In genomic region chr7:94391716-94392390, GRCh38 we compare ENCODE assay signal across 7 cellular contexts. TPM values are rescaled to one million over a fixed set of nuclear protein-coding genes. Genes with fewer than 3 reads are reported as not detected.
A peak's percentile ranks its signal among the peaks of the same experiment; 100 is the strongest.
DNase-seq lines count a peak whose midpoint lies in the region; ATAC-seq and TF ChIP-seq lines count a peak whose summit lies in the region.

No MANE protein-coding gene starts in this region.

- H2BK12ac ChIP-seq in H9 (ENCODE audit: insufficient read length, low read depth, low read length): no peak overlapping the region

- no peak overlapping the region for H3T11ph ChIP-seq in H9 (ENCODE audit: low read length)

- no peak overlapping the region for H2BK20ac ChIP-seq in H9 (ENCODE audit: low read depth, low read length, poor library complexity, severe bottlenecking)

- H3K4me2 ChIP-seq in H9 (ENCODE audit: insufficient read depth, insufficient read length, low read length): no peak overlapping the region

- peak overlapping the region; percentile 66 to 97 (median 90) for H3K27ac Mint-ChIP-seq in H9
- peak overlapping the region; percentile 82 for H3K27ac Mint-ChIP-seq in activated T-helper 1 cell treated with anti-CD3 and anti-CD28 coated beads, Interleukin-12 subunit alpha, Interleukin-12 subunit beta, Interleukin-2, Interleukin-4 antibody, amounts not matched to agents 30 ng/mL and 10 ng/mL and 1 ng/mL, durations not matched to agents 14 hours and 24 hours and 36 hours

- H4K8ac ChIP-seq in H9 (replicated peaks; ENCODE audit: insufficient read length, low read depth, low read length): no peak overlapping the region

- no peak for TF ChIP-seq CTCF in H9 (conservative IDR thresholded peaks at IDR 0.05)
- no peak for TF ChIP-seq CTCF in thoracic aorta (IDR thresholded peaks at IDR 0.05)

- no peak overlapping the region for H3K9ac ChIP-seq in H9 (ENCODE audit: extremely low read depth, insufficient read length, low read length)

- H3K27me3 Mint-ChIP-seq in H9 (ENCODE audit: low read depth): peaks cover 8% of the 10 kb centered on the region
- H3K27me3 Mint-ChIP-seq in activated T-helper 1 cell treated with anti-CD3 and anti-CD28 coated beads, Interleukin-12 subunit alpha, Interleukin-12 subunit beta, Interleukin-2, Interleukin-4 antibody, amounts not matched to agents 30 ng/mL and 10 ng/mL and 1 ng/mL, durations not matched to agents 14 hours and 24 hours and 36 hours (ENCODE audit: insufficient read depth): no peaks in the 10 kb centered on the region

- H2BK15ac ChIP-seq in H9 (ENCODE audit: low read depth, low read length): no peak overlapping the region

- H3K36me3 Mint-ChIP-seq in H9 (ENCODE audit: insufficient read depth in 1 of 3, low read depth in 3 of 3): no peaks in the 10 kb centered on the region
- H3K36me3 Mint-ChIP-seq in activated T-helper 1 cell treated with anti-CD3 and anti-CD28 coated beads, Interleukin-12 subunit alpha, Interleukin-12 subunit beta, Interleukin-2, Interleukin-4 antibody, amounts not matched to agents 30 ng/mL and 10 ng/mL and 1 ng/mL, durations not matched to agents 14 hours and 24 hours and 36 hours (ENCODE audit: low read depth): no peaks in the 10 kb centered on the region

- no peak overlapping the region for H2BK5ac ChIP-seq in H9 (ENCODE audit: insufficient read length, low read length)

- H4K20me1 ChIP-seq in H9 (ENCODE audit: control insufficient read depth, insufficient read depth, insufficient read length): no peaks in the 10 kb centered on the region

- no peaks in the 10 kb centered on the region for H3K79me1 ChIP-seq in H9 (ENCODE audit: insufficient read depth, low read depth, low read length, poor library complexity, severe bottlenecking)

- H3K79me2 ChIP-seq in H9 (ENCODE audit: insufficient read depth, low read length): no peaks in the 10 kb centered on the region

- no peak overlapping the region for H2BK120ac ChIP-seq in H9 (ENCODE audit: low read depth, low read length, poor library complexity, severe bottlenecking)

- peak overlapping the region in 1 of 2 experiments; percentile 58; a peak in 2 of 5 replicates for H3K4me3 Mint-ChIP-seq in H9
- H3K4me3 Mint-ChIP-seq in activated T-helper 1 cell treated with anti-CD3 and anti-CD28 coated beads, Interleukin-12 subunit alpha, Interleukin-12 subunit beta, Interleukin-2, Interleukin-4 antibody, amounts not matched to agents 30 ng/mL and 10 ng/mL and 1 ng/mL, durations not matched to agents 14 hours and 24 hours and 36 hours: peak overlapping the region; percentile 74

- no peaks in the 10 kb centered on the region for H3K9me3 Mint-ChIP-seq in H9
- no peaks in the 10 kb centered on the region for H3K9me3 Mint-ChIP-seq in activated T-helper 1 cell treated with anti-CD3 and anti-CD28 coated beads, Interleukin-12 subunit alpha, Interleukin-12 subunit beta, Interleukin-2, Interleukin-4 antibody, amounts not matched to agents 30 ng/mL and 10 ng/mL and 1 ng/mL, durations not matched to agents 14 hours and 24 hours and 36 hours

- no peak overlapping the region for H3K14ac ChIP-seq in H9 (ENCODE audit: insufficient read depth, low read length)

- H3K23me2 ChIP-seq in H9 (ENCODE audit: insufficient read length, low read depth, low read length, poor library complexity, severe bottlenecking): peaks cover 17% of the 10 kb centered on the region

- H3K56ac ChIP-seq in H9 (ENCODE audit: insufficient read length, low read depth, low read length): no peak overlapping the region

- H3K4me3 ChIP-seq in thoracic aorta: peak overlapping the region; percentile 23

- H4K5ac ChIP-seq in H9 (ENCODE audit: insufficient read length, low read depth, low read length): no peak overlapping the region

- intact Hi-C loops in activated T-helper 1 cell treated with anti-CD3 and anti-CD28 coated beads, Interleukin-12 subunit alpha, Interleukin-12 subunit beta, Interleukin-2, Interleukin-4 antibody, amounts not matched to agents 30 ng/mL and 10 ng/mL and 1 ng/mL, durations not matched to agents 14 hours and 24 hours and 36 hours (cut with micrococcal nuclease): loop anchor here (5.0 to 10.0 kb wide), 3 partner anchors 120 to 1160 kb away; partner anchors contain the start of gene VPS50

- H2AFZ ChIP-seq in H9 (ENCODE audit: low read length): no peak overlapping the region

- H3K9me3 ChIP-seq in H9 (ENCODE audit: control insufficient read depth, low read depth, low read length) (no peaks in the 10 kb centered on the region), thoracic aorta (no peaks in the 10 kb centered on the region)

- H3K18ac ChIP-seq in H9 (ENCODE audit: insufficient read length, low read depth, low read length): no peak overlapping the region

- peak; percentile 34 for DNase-seq in H9
- DNase-seq in activated T-helper 1 cell treated with anti-CD3 and anti-CD28 coated beads, Interleukin-12 subunit alpha, Interleukin-12 subunit beta, Interleukin-2, Interleukin-4 antibody, amounts not matched to agents 30 ng/mL and 10 ng/mL and 1 ng/mL, durations not matched to agents 14 hours and 24 hours and 36 hours (ENCODE audit: low spot score): peak; percentile 32
- peak; percentile 45 for DNase-seq in iPS-NIHi7 (ENCODE audit: extremely low spot score)
- DNase-seq in thoracic aorta (ENCODE audit: low spot score): no peak
- DNase-seq in NCI-H1092 treated with DMSO at 0.1 percent for 48 hours (lab: John Stamatoyannopoulos, UW): no peak
- DNase-seq in activated naive CD4-positive, alpha-beta T cell treated with Interleukin-2 at 50 U/mL for 16 hours: no peak
- DNase-seq in NOMO-1 (lab: John Stamatoyannopoulos, UW; ENCODE audit: unreplicated experiment in 2 of 2): no peak

- H3K4me1 ChIP-seq in H9 (ENCODE audit: insufficient read depth, low read length) (peaks cover 4% of the 10 kb centered on the region; the same call in 1 of the 2 replicates), thoracic aorta (ENCODE audit: control insufficient read depth in 1 of 2, low read depth in 2 of 2) (peaks cover 9 to 26% of the 10 kb centered on the region in 2 donors)

- H2AK5ac ChIP-seq in H9 (ENCODE audit: insufficient read length, low read length): no peak overlapping the region

- whole genome bisulfite sequencing in H9 (ENCODE audit: extremely low coverage, insufficient read length, low lambda C conversion rate): no CpG with 5 or more reads among the region's 4 CpGs

- no peak overlapping the region for H3K23ac ChIP-seq in H9 (ENCODE audit: insufficient read length, low read depth, low read length)

- H3K36me3 ChIP-seq in thoracic aorta: no peaks in the 10 kb centered on the region

- H3K27ac ChIP-seq in H9 (ENCODE audit: insufficient read length, low read depth, low read length): no peak overlapping the region
- peak overlapping the region; percentile 93 to 97 for H3K27ac ChIP-seq in thoracic aorta

- peaks cover 38 to 42% of the 10 kb centered on the region in 2 experiments for H3K4me1 Mint-ChIP-seq in H9
- peaks cover 35% of the 10 kb centered on the region for H3K4me1 Mint-ChIP-seq in activated T-helper 1 cell treated with anti-CD3 and anti-CD28 coated beads, Interleukin-12 subunit alpha, Interleukin-12 subunit beta, Interleukin-2, Interleukin-4 antibody, amounts not matched to agents 30 ng/mL and 10 ng/mL and 1 ng/mL, durations not matched to agents 14 hours and 24 hours and 36 hours (ENCODE audit: low read depth)

- H4K91ac ChIP-seq in H9 (ENCODE audit: insufficient read length, low read depth, low read length): no peak overlapping the region

- H3K27me3 ChIP-seq in H9 (ENCODE audit: insufficient read depth, low read length) (no peaks in the 10 kb centered on the region), thoracic aorta (replicated peaks; ENCODE audit: insufficient read depth) (no peaks in the 10 kb centered on the region)

- no peak overlapping the region for H3K4ac ChIP-seq in H9 (ENCODE audit: low read depth, low read length)

- no peak for ATAC-seq in thoracic aorta (ENCODE audit: insufficient number of reproducible peaks, low FRiP score, low read depth)

RNA-seq across cellular contexts. Expression of gene COL1A2, which starts 2.8 kb away (rescaled TPM):
- total RNA-seq in H9 (2021) (42.1 and 42.8 TPM in 2 replicates), thoracic aorta (1,000 to 10,000 TPM; 1,117 to 1,356 TPM)
- total RNA-seq in activated T-helper 1 cell treated with anti-CD3 and anti-CD28 coated beads, Interleukin-12 subunit alpha, Interleukin-12 subunit beta, Interleukin-2, Interleukin-4 antibody, amounts not matched to agents 30 ng/mL and 10 ng/mL and 1 ng/mL, durations not matched to agents 14 hours and 24 hours and 36 hours: 9.3 and 10.2 TPM in 2 replicates

Comparison
In these comparisons a context has a peak if more than half of its experiments do, and no peak if none do; other contexts are left out.
1. DNase-seq: peak in H9 (single experiment), activated T-helper 1 cell treated with anti-CD3 and anti-CD28 coated beads, Interleukin-12 subunit alpha, Interleukin-12 subunit beta, Interleukin-2, Interleukin-4 antibody, amounts not matched to agents 30 ng/mL and 10 ng/mL and 1 ng/mL, durations not matched to agents 14 hours and 24 hours and 36 hours (single experiment) and iPS-NIHi7 (single experiment); none in thoracic aorta (single experiment), NCI-H1092 treated with DMSO at 0.1 percent for 48 hours (single experiment), activated naive CD4-positive, alpha-beta T cell treated with Interleukin-2 at 50 U/mL for 16 hours (single experiment) and NOMO-1 (0 of 2).
2. RNA of gene COL1A2, which starts 2.8 kb away (total RNA-seq): 1,117 to 1,356 TPM in thoracic aorta; 42.1 to 42.8 TPM in H9 and 9.3 to 10.2 TPM in activated T-helper 1 cell treated with anti-CD3 and anti-CD28 coated beads, Interleukin-12 subunit alpha, Interleukin-12 subunit beta, Interleukin-2, Interleukin-4 antibody, amounts not matched to agents 30 ng/mL and 10 ng/mL and 1 ng/mL, durations not matched to agents 14 hours and 24 hours and 36 hours; every median in the first group is over 10 times any median in the second.